ENCODE assay signal across 13 cellular contexts in genomic region chr3:64151335-64151871, GRCh38.
DNase-seq lines count a peak whose midpoint lies in the region; ATAC-seq and TF ChIP-seq lines count a peak whose summit lies in the region.
"Had no signal": no experiment of that assay in that cellular context is flagged by ENCODE, and none has a peak within 500 bp of the region (broad histone marks: within the 10 kb centered on the region; RNA-seq: fewer than 3 reads in every experiment).

No MANE protein-coding gene starts in this region.

- POLR2A ChIA-PET in CD4-positive, alpha-beta T cell (lab: Charles Lee), result no interaction called here

- no peak overlapping the region for H3K4me3 ChIP-seq in mesodermal cell (ENCODE audit: extremely low read depth, insufficient read depth, low read length, poor library complexity, severe bottlenecking)
- H3K4me3 ChIP-seq: ovary had no signal

- peak; percentile 50 for DNase-seq in SIG-M5 treated with dmso at 0.1 percent for 504 hours (lab: John Stamatoyannopoulos, UW; ENCODE audit: unreplicated experiment)
- no peak for DNase-seq in SIG-M5 (lab: John Stamatoyannopoulos, UW)
- no peak for DNase-seq in caudate nucleus (lab: John Stamatoyannopoulos, UW)
- no peak for DNase-seq in type B pancreatic cell (ENCODE audit: extremely low spot score, unreplicated experiment)
- DNase-seq in NCI-H748 treated with DMSO at 0.1 percent for 48 hours (lab: John Stamatoyannopoulos, UW), result no peak
- no peak for DNase-seq in CD4-positive, alpha-beta T cell
- no peak for DNase-seq in COLO829 (ENCODE audit: low spot score)
- DNase-seq: activated B cell treated with CpG ODN at 0.5 μM for 24 hours; activated T-cell treated with anti-CD3 and anti-CD28 coated beads, Interleukin-2, amount 50 U/mL, for 4 hours; stimulated activated CD4-positive, alpha-beta T cell treated with anti-CD3 and anti-CD28 coated beads, Interleukin-4, amount 100 ng/mL, for 1 hour; stimulated activated naive CD8-positive, alpha-beta T cell treated with anti-CD3 and anti-CD28 coated beads, Interleukin-15, amount 100 ng/mL, for 72 hours had no signal

- no peak for ATAC-seq in CD4-positive, alpha-beta T cell (ENCODE audit: poor library complexity)
- ATAC-seq: activated T-cell treated with anti-CD3 and anti-CD28 coated beads, Interleukin-2, amount 50 U/mL, for 4 hours; stimulated activated naive CD8-positive, alpha-beta T cell treated with anti-CD3 and anti-CD28 coated beads, Interleukin-15, amount 100 ng/mL, for 72 hours had no signal

- H3K27me3 ChIP-seq in CD4-positive, alpha-beta T cell (ENCODE audit: control insufficient read depth, insufficient read depth, low read length), result no peaks in the 10 kb centered on the region
- H3K27me3 ChIP-seq: ovary had no signal

- peaks cover 98% of the 10 kb centered on the region for H3K36me3 ChIP-seq in mesodermal cell (ENCODE audit: control insufficient read depth, insufficient read depth, low read length)
- H3K36me3 ChIP-seq: ovary had no signal

- H3K27ac ChIP-seq in caudate nucleus (ENCODE audit: low read depth, low read length), result peak overlapping the region; percentile 26
- peak overlapping the region; percentile 34 for H3K27ac ChIP-seq in mesodermal cell (ENCODE audit: low read depth, low read length, severe bottlenecking)
- no peak overlapping the region for H3K27ac ChIP-seq in CD4-positive, alpha-beta T cell (ENCODE audit: low read depth, low read length)
- H3K27ac ChIP-seq: ovary had no signal

- CTCF ChIA-PET in CD4-positive, alpha-beta T cell (lab: Charles Lee), result no interaction called here

- no peaks in the 10 kb centered on the region for H3K9me3 Mint-ChIP-seq in type B pancreatic cell
- no peaks in the 10 kb centered on the region for H3K9me3 Mint-ChIP-seq in CD4-positive, alpha-beta T cell
- H3K9me3 Mint-ChIP-seq: activated B cell treated with CpG ODN at 0.5 μM for 24 hours; activated T-cell treated with anti-CD3 and anti-CD28 coated beads, Interleukin-2, amount 50 U/mL, for 4 hours; stimulated activated naive CD8-positive, alpha-beta T cell treated with anti-CD3 and anti-CD28 coated beads, Interleukin-15, amount 100 ng/mL, for 72 hours had no signal

- H3K9me3 ChIP-seq in mesodermal cell (ENCODE audit: control insufficient read depth, low read length), result no peaks in the 10 kb centered on the region
- H3K9me3 ChIP-seq in CD4-positive, alpha-beta T cell (ENCODE audit: control insufficient read depth, low read length), result no peaks in the 10 kb centered on the region
- H3K9me3 ChIP-seq: ovary had no signal

- H3K27me3 Mint-ChIP-seq in type B pancreatic cell, result no peaks in the 10 kb centered on the region
- peaks cover 7% of the 10 kb centered on the region for H3K27me3 Mint-ChIP-seq in CD4-positive, alpha-beta T cell
- H3K27me3 Mint-ChIP-seq: activated B cell treated with CpG ODN at 0.5 μM for 24 hours had no signal

- H3K36me3 Mint-ChIP-seq in type B pancreatic cell, result peaks cover 33% of the 10 kb centered on the region
- H3K36me3 Mint-ChIP-seq in CD4-positive, alpha-beta T cell (ENCODE audit: low read depth), result no peaks in the 10 kb centered on the region

- no peak for TF ChIP-seq CTCF in type B pancreatic cell (conservative IDR thresholded peaks at IDR 0.05)
- no peak for TF ChIP-seq CTCF in CD4-positive, alpha-beta T cell (IDR thresholded peaks at IDR 0.05)

- peak overlapping the region; percentile 69 for H3K4me3 Mint-ChIP-seq in type B pancreatic cell
- no peak overlapping the region for H3K4me3 Mint-ChIP-seq in CD4-positive, alpha-beta T cell
- H3K4me3 Mint-ChIP-seq: activated B cell treated with CpG ODN at 0.5 μM for 24 hours; activated T-cell treated with anti-CD3 and anti-CD28 coated beads, Interleukin-2, amount 50 U/mL, for 4 hours; stimulated activated naive CD8-positive, alpha-beta T cell treated with anti-CD3 and anti-CD28 coated beads, Interleukin-15, amount 100 ng/mL, for 72 hours had no signal

- peak overlapping the region; percentile 88 for H3K27ac Mint-ChIP-seq in type B pancreatic cell
- H3K27ac Mint-ChIP-seq in CD4-positive, alpha-beta T cell, result no peak overlapping the region
- H3K27ac Mint-ChIP-seq: activated B cell treated with CpG ODN at 0.5 μM for 24 hours; stimulated activated naive CD8-positive, alpha-beta T cell treated with anti-CD3 and anti-CD28 coated beads, Interleukin-15, amount 100 ng/mL, for 72 hours had no signal

- intact Hi-C loops in CD4-positive, alpha-beta T cell (cut with DNase I, micrococcal nuclease), result no loop called here

- H3K4me1 ChIP-seq in mesodermal cell (ENCODE audit: control insufficient read depth, insufficient read depth, low read length, poor library complexity, severe bottlenecking), result peaks cover 16% of the 10 kb centered on the region

- WGBS in mesodermal cell (ENCODE audit: insufficient coverage in 2 of 2), 2 experiments, result 94 to 100% methylated on average over 2 to 3 of the region's 5 CpGs

- H3K4me1 Mint-ChIP-seq in type B pancreatic cell (ENCODE audit: unreplicated experiment), result peaks cover 30% of the 10 kb centered on the region
- H3K4me1 Mint-ChIP-seq in CD4-positive, alpha-beta T cell (ENCODE audit: low read depth), result no peaks in the 10 kb centered on the region
- H3K4me1 Mint-ChIP-seq: activated B cell treated with CpG ODN at 0.5 μM for 24 hours; stimulated activated naive CD8-positive, alpha-beta T cell treated with anti-CD3 and anti-CD28 coated beads, Interleukin-15, amount 100 ng/mL, for 72 hours had no signal
